In the genomic region with DNA sequence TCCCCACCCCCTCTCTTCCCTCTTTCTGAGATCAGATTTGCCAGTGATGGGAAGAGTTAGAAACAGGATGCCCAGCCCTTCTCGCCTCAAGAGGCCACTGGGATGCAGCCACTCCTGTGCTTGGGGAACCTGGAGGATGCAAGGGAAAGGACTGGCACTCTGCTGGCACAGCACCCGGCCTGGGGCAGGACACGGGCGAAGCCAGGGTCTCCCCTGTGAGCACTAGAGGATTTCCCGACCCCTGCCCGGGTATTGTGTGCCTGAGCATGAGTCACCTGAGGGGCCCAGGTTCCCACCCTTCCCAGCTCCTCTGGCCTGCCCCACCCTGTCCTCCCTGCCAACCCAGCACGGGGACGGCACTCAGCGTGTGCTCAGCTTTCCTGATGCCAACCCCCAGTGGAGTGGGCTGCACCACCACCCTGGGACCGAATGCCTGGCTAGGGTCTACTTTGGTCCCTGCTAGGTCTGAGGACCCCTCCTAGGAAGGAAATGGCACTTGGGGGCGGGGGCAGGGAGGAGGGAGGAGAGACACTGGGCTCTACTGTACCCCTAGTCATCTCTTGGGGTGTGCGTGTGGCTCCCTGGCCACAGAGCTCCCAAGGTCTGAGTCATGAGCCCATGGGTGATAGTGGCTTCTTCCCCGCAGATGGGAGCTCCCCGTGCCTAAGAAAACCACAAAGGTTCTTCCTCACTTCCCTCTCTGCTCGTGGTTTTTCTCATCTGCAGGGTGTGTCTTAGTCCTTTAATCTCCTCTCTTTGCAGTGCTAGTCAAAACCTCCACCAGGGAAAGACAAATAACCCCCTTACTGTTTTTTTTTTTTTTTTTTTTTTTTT, we compare ENCODE assay signal across 1 cellular context.
TF ChIP-seq lines count a peak whose summit lies in the region.

No MANE protein-coding gene starts in this region.

TF ChIP-seq in HEK293, 187 proteins besides CTCF, POLR2A, EP300 and RAD21 (continued from another document):
- TF ChIP-seq, protein P1, sequence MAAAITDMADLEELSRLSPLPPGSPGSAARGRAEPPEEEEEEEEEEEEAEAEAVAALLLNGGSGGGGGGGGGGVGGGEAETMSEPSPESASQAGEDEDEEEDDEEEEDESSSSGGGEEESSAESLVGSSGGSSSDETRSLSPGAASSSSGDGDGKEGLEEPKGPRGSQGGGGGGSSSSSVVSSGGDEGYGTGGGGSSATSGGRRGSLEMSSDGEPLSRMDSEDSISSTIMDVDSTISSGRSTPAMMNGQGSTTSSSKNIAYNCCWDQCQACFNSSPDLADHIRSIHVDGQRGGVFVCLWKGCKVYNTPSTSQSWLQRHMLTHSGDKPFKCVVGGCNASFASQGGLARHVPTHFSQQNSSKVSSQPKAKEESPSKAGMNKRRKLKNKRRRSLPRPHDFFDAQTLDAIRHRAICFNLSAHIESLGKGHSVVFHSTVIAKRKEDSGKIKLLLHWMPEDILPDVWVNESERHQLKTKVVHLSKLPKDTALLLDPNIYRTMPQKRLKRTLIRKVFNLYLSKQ (tag by site-specific recombination; IDR thresholded peaks at IDR 0.05; ENCODE audit: borderline replicate concordance): no peak
- TF ChIP-seq, protein P2, sequence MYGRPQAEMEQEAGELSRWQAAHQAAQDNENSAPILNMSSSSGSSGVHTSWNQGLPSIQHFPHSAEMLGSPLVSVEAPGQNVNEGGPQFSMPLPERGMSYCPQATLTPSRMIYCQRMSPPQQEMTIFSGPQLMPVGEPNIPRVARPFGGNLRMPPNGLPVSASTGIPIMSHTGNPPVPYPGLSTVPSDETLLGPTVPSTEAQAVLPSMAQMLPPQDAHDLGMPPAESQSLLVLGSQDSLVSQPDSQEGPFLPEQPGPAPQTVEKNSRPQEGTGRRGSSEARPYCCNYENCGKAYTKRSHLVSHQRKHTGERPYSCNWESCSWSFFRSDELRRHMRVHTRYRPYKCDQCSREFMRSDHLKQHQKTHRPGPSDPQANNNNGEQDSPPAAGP (tag by site-specific recombination; IDR thresholded peaks at IDR 0.05): 0 out of 2 replicates have a peak, but pooled peaks have one; percentile 13
- TF ChIP-seq KLF1 (tag by site-specific recombination; IDR thresholded peaks at IDR 0.05) (peak; percentile 50), ZIC2 (tag by site-specific recombination; IDR thresholded peaks at IDR 0.05) (0 out of 2 replicates have a peak, but pooled peaks have one; percentile 14), ZFP37 (tag by site-specific recombination; IDR thresholded peaks at IDR 0.05) (peak; percentile 11; the same call in 1 of the 2 replicates), GLIS2 (tag by site-specific recombination; IDR thresholded peaks at IDR 0.05) (peak; percentile 15; the same call in 1 of the 2 replicates), ZBTB20 (tag by site-specific recombination; IDR thresholded peaks at IDR 0.05) (peak; percentile 22; the same call in 1 of the 2 replicates)
